In genomic region chr10:119242191-119242590, GRCh38 we compare ENCODE assay signal across 13 cellular contexts.
"Had no signal": no experiment of that assay in that cellular context is flagged by ENCODE, and none has a peak within 500 bp of the region (broad histone marks: within the 10 kb centered on the region; RNA-seq: fewer than 3 reads in every experiment).

No MANE protein-coding gene starts in this region.

- H3K36me3 ChIP-seq: neutrophil had no signal

- H3K4me3 Mint-ChIP-seq: activated naive CD4-positive, alpha-beta T cell treated with anti-CD3 and anti-CD28 coated beads for 36 hours; stimulated activated naive CD8-positive, alpha-beta T cell treated with anti-CD3 and anti-CD28 coated beads, Interleukin-15, amount 100 ng/mL, for 72 hours had no signal

- DNase-seq: activated CD4-positive, alpha-beta T cell treated with anti-CD3 and anti-CD28 coated beads for 1 hour; activated CD4-positive, alpha-beta T cell treated with anti-CD3 and anti-CD28 coated beads, Interleukin-2, amount 50 U/mL, for 48 hours; activated naive CD4-positive, alpha-beta T cell treated with anti-CD3 and anti-CD28 coated beads for 36 hours; activated T-cell treated with anti-CD3 and anti-CD28 coated beads, Interleukin-2, amount 50 U/mL, for 1 hour; dorsolateral prefrontal cortex; foreskin fibroblast; hippocampal formation; kidney; stimulated activated CD4-positive, alpha-beta T cell treated with anti-CD3 and anti-CD28 coated beads, Interleukin-1b, Interleukin-23, amount 100 ng/mL, for 48 hours; stimulated activated naive CD8-positive, alpha-beta T cell treated with anti-CD3 and anti-CD28 coated beads, Interleukin-15, amount 100 ng/mL, for 72 hours had no signal

- FAIRE-seq: astrocyte, kidney had no signal

- H3K9me3 Mint-ChIP-seq: activated T-helper 2 cell treated with anti-CD3 and anti-CD28 coated beads, Interferon-gamma antibody, Interleukin-2, Interleukin-4, amounts not matched to agents 10 μg/mL and 5 μg/mL and 100 μg/mL, durations not matched to agents 14 hours and 24 hours and 36 hours; stimulated activated naive CD8-positive, alpha-beta T cell treated with anti-CD3 and anti-CD28 coated beads, Interleukin-15, amount 100 ng/mL, for 72 hours had no signal

- H3K9me3 ChIP-seq: neutrophil had no signal

- H3K4me3 ChIP-seq: dorsolateral prefrontal cortex had no signal

- ATAC-seq: stimulated activated naive CD8-positive, alpha-beta T cell treated with anti-CD3 and anti-CD28 coated beads, Interleukin-15, amount 100 ng/mL, for 72 hours had no signal

- H3K27me3 Mint-ChIP-seq: stimulated activated naive CD8-positive, alpha-beta T cell treated with anti-CD3 and anti-CD28 coated beads, Interleukin-15, amount 100 ng/mL, for 72 hours had no signal

- H3K27ac Mint-ChIP-seq: activated naive CD4-positive, alpha-beta T cell treated with anti-CD3 and anti-CD28 coated beads for 36 hours; activated T-helper 2 cell treated with anti-CD3 and anti-CD28 coated beads, Interferon-gamma antibody, Interleukin-2, Interleukin-4, amounts not matched to agents 10 μg/mL and 5 μg/mL and 100 μg/mL, durations not matched to agents 14 hours and 24 hours and 36 hours had no signal

- H3K27ac ChIP-seq: dorsolateral prefrontal cortex, neutrophil had no signal

- H3K27me3 ChIP-seq: dorsolateral prefrontal cortex, neutrophil had no signal
